25 cellular contexts compared by ENCODE assay signal in the genomic region with DNA sequence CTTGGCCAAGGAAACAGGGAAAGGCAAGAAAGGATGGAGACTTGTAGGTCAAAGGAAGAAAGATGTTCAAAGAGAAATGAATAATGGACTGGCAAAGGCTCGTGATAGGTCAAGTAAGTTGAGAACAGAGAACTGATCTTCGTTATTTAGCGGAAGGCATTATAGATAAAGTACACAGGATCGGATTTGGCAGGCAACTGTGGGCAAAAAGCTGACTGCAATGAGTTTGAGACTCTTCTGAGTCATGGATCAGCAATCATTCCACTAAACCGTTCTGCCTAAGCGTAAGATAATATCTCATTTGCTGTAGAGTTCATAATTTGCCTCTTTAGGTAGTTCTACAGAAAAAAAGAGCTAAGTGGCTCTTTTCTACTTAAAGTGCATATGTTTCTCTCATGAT. TPM values are rescaled to one million over a fixed set of nuclear protein-coding genes. Genes with fewer than 3 reads are reported as not detected.
DNase-seq lines count a peak whose midpoint lies in the region; FAIRE-seq and TF ChIP-seq lines count a peak whose summit lies in the region.
"Had no signal": no experiment of that assay in that cellular context is flagged by ENCODE, and none has a peak within 500 bp of the region (broad histone marks: within the 10 kb centered on the region; RNA-seq: fewer than 3 reads in every experiment).

No MANE protein-coding gene starts in this region.

- no peaks in the 10 kb centered on the region for H4K20me1 ChIP-seq in SK-N-SH (ENCODE audit: insufficient read depth)
- H4K20me1 ChIP-seq in H1 (replicated peaks in 1 of 2; ENCODE audit: control insufficient read depth in 1 of 2, insufficient read depth in 2 of 2, low read length in 2 of 2) = no peaks in the 10 kb centered on the region
- H4K20me1 ChIP-seq: BLaER1 treated with 17β-estradiol and CSF1 and Interleukin-3, amounts not matched to agents 10 nM and 100 nM had no signal

- DNase-seq in NCI-H524 (lab: John Stamatoyannopoulos, UW) = peak; percentile 2 to 4
- DNase-seq in NCI-H524 treated with DMSO at 0.1 percent for 48 hours (lab: John Stamatoyannopoulos, UW) = no peak
- no peak for DNase-seq in SK-N-SH
- DNase-seq in H1 (ENCODE audit: low read depth in 1 of 2, low spot score in 2 of 2) = no peak
- no peak for DNase-seq in GM10266 (ENCODE audit: extremely low spot score)
- no peak for DNase-seq in activated CD8-positive, alpha-beta memory T cell treated with anti-CD3 and anti-CD28 coated beads for 24 hours
- no peak for DNase-seq in RKO (ENCODE audit: low spot score)
- DNase-seq: 8988T; ACHN; AML-193; BE2C; Calu3; CD4-positive, alpha-beta memory T cell; COR-L47; DMS53; DMS79 treated with DMSO at 0.1 percent for 48 hours; GF-D8; GOT3; H7; HCEC 1CT had no signal

- H3K9me3 ChIP-seq in SK-N-SH (no peaks in the 10 kb centered on the region), H1 (ENCODE audit: insufficient read depth in 2 of 2, low read depth in 1 of 2, low read length in 1 of 2) (no peaks in the 10 kb centered on the region)
- H3K9me3 ChIP-seq: A549; BE2C; BLaER1 treated with 17β-estradiol and CSF1 and Interleukin-3, amounts not matched to agents 10 nM and 100 nM had no signal

- H2BK5ac ChIP-seq in H1 (ENCODE audit: low read depth, low read length) = no peak overlapping the region

- H3K4me3 ChIP-seq in SK-N-SH (ENCODE audit: low read depth in 2 of 2, low read length in 1 of 2) (peak overlapping the region in 1 of 2 experiments; percentile 13; a peak in 1 of 4 replicates), H1 (ENCODE audit: extremely low read depth in 1 of 4, insufficient read depth in 2 of 4, low read depth in 3 of 4, low read length in 4 of 4) (no peak overlapping the region)
- H3K4me3 ChIP-seq: A549; BLaER1 treated with 17β-estradiol and CSF1 and Interleukin-3, amounts not matched to agents 10 nM and 100 nM had no signal

- TF ChIP-seq POLR2A in H1 (IDR thresholded peaks at IDR 0.05; ENCODE audit: control extremely low read depth in 1 of 2, low read depth in 2 of 2, low read length in 2 of 2) = no peak

- TF ChIP-seq RAD21 in SK-N-SH (IDR thresholded peaks at IDR 0.05; ENCODE audit: low read length) = no peak
- no peak for TF ChIP-seq RAD21 in H1 (IDR thresholded peaks at IDR 0.05 in 1 of 2, conservative IDR thresholded peaks at IDR 0.05 in 1 of 2; ENCODE audit: low read depth in 2 of 2, low read length in 2 of 2)

- H2BK12ac ChIP-seq in H1 (ENCODE audit: low read depth, low read length) = no peak overlapping the region

- H3K23me2 ChIP-seq in H1 (ENCODE audit: low read depth, low read length) = no peaks in the 10 kb centered on the region

- no peak overlapping the region for H3K56ac ChIP-seq in H1 (replicated peaks; ENCODE audit: insufficient read length, low read depth, low read length)

- H3K14ac ChIP-seq in H1 (ENCODE audit: insufficient read length) = no peak overlapping the region

- H2AFZ ChIP-seq in SK-N-SH (ENCODE audit: low read depth) (no peak overlapping the region), H1 (ENCODE audit: low read length) (0 out of 2 replicates have a peak overlapping the region, but pooled peaks have one; percentile 58)

- no peak overlapping the region for H4K8ac ChIP-seq in H1 (ENCODE audit: extremely low read depth, insufficient read depth, low read length)

- H3K27ac ChIP-seq in SK-N-SH (ENCODE audit: low read depth in 2 of 2, low read length in 1 of 2) (no peak overlapping the region), H1 (ENCODE audit: low read depth, low read length) (no peak overlapping the region)
- H3K27ac ChIP-seq: A549; BLaER1 treated with 17β-estradiol and CSF1 and Interleukin-3, amounts not matched to agents 10 nM and 100 nM had no signal

- POLR2A ChIA-PET in SK-N-SH (lab: Yijun Ruan, JAX) (no interaction called here), H1 (lab: Charles Lee; ENCODE audit: partially characterized antibody) (no interaction called here)

- H2BK15ac ChIP-seq in H1 (ENCODE audit: low read length) = no peak overlapping the region

- FAIRE-seq in H1 (lab: Jason Lieb, UNC) = no peak
- FAIRE-seq: A549, GM12892 had no signal

- WGBS in SK-N-SH (ENCODE audit: low lambda C conversion rate) = 4% methylated on average over 6 of the region's 6 CpGs
- WGBS in H1 (ENCODE audit: extremely low coverage in 1 of 2, insufficient coverage in 1 of 2, insufficient read length in 1 of 2, insufficient replicate concordance in 2 of 2, low coverage in 1 of 2, low lambda C conversion rate in 2 of 2, missing lambda C conversion rate in 1 of 2), 2 experiments = 96% methylated on average over 6 of the region's 6 CpGs; no CpG with 5 or more reads in 1 of the 2 experiments

- H2AK5ac ChIP-seq in H1 (ENCODE audit: low read depth, low read length) = no peak overlapping the region

- H3F3A ChIP-seq in SK-N-SH (replicated peaks; ENCODE audit: insufficient read depth) = no peaks in the 10 kb centered on the region

- H3K79me1 ChIP-seq in H1 (ENCODE audit: low read depth, low read length) = no peaks in the 10 kb centered on the region

- H3K79me2 ChIP-seq in SK-N-SH (ENCODE audit: insufficient read depth) (no peaks in the 10 kb centered on the region), H1 (ENCODE audit: control insufficient read depth in 1 of 2, insufficient read depth in 2 of 2, low read length in 2 of 2) (no peaks in the 10 kb centered on the region)

- H3K4ac ChIP-seq in H1 (replicated peaks; ENCODE audit: insufficient read length, low read depth, low read length) = no peak overlapping the region

- TF ChIP-seq CTCF in SK-N-SH (IDR thresholded peaks at IDR 0.05) = no peak
- TF ChIP-seq CTCF in H1 (IDR thresholded peaks at IDR 0.05; ENCODE audit: control extremely low read depth in 1 of 3, insufficient read depth in 1 of 3, low read depth in 1 of 3, low read length in 3 of 3) = no peak
- TF ChIP-seq CTCF in GM10266 (IDR thresholded peaks at IDR 0.05; ENCODE audit: control insufficient read depth, insufficient read depth, low read depth, missing control alignments) = no peak

- CTCF ChIA-PET in SK-N-SH (lab: Yijun Ruan, JAX) = no interaction called here
- CTCF ChIA-PET in H1 (lab: Charles Lee; ENCODE audit: partially characterized antibody) = interaction anchor here (1.0 kb wide), 1 partner anchor 155 kb away, joined by 3 read pairs; no protein-coding TSS in a partner anchor

- H3K9ac ChIP-seq in SK-N-SH (no peak overlapping the region), H1 (replicated peaks in 1 of 4; ENCODE audit: extremely low read depth in 1 of 4, low read depth in 3 of 4, low read length in 3 of 4) (no peak overlapping the region)
- H3K9ac ChIP-seq: BLaER1 treated with 17β-estradiol and CSF1 and Interleukin-3, amounts not matched to agents 10 nM and 100 nM had no signal

- no peaks in the 10 kb centered on the region for H3K9me2 ChIP-seq in SK-N-SH

- no peak overlapping the region for H2BK20ac ChIP-seq in H1 (ENCODE audit: low read length)

- H3K23ac ChIP-seq in H1 (ENCODE audit: insufficient read length) = no peak overlapping the region

- no peaks in the 10 kb centered on the region for H3K36me3 ChIP-seq in SK-N-SH (replicated peaks in 1 of 2; ENCODE audit: control insufficient read depth in 1 of 2, insufficient read depth in 2 of 2, low read length in 1 of 2)
- no peaks in the 10 kb centered on the region for H3K36me3 ChIP-seq in H1 (ENCODE audit: control insufficient read depth in 2 of 4, insufficient read depth in 4 of 4, low read length in 3 of 4)
- H3K36me3 ChIP-seq: BE2C; BLaER1 treated with 17β-estradiol and CSF1 and Interleukin-3, amounts not matched to agents 10 nM and 100 nM had no signal

- no peak overlapping the region for H4K5ac ChIP-seq in H1 (ENCODE audit: insufficient read length, low read depth, low read length)

- H4K91ac ChIP-seq in H1 (replicated peaks; ENCODE audit: insufficient read length, low read length) = no peak overlapping the region

- H3K4me2 ChIP-seq in SK-N-SH (0 out of 2 replicates have a peak overlapping the region, but pooled peaks have one; percentile 29), H1 (ENCODE audit: insufficient read depth in 1 of 2, low read depth in 2 of 2, low read length in 2 of 2) (no peak overlapping the region)
- H3K4me2 ChIP-seq: A549; BLaER1 treated with 17β-estradiol and CSF1 and Interleukin-3, amounts not matched to agents 10 nM and 100 nM had no signal

- no peak overlapping the region for H2BK120ac ChIP-seq in H1 (replicated peaks; ENCODE audit: low read depth, low read length)

- no peaks in the 10 kb centered on the region for H3K4me1 ChIP-seq in SK-N-SH (ENCODE audit: control insufficient read depth in 1 of 2, insufficient read depth in 2 of 2, low read depth in 1 of 2, low read length in 1 of 2)
- no peaks in the 10 kb centered on the region for H3K4me1 ChIP-seq in H1 (replicated peaks in 1 of 4; ENCODE audit: control insufficient read depth in 3 of 4, insufficient read depth in 4 of 4, low read length in 3 of 4)
- H3K4me1 ChIP-seq: A549; BE2C; BLaER1 treated with 17β-estradiol and CSF1 and Interleukin-3, amounts not matched to agents 10 nM and 100 nM had no signal

- TF ChIP-seq EP300 in SK-N-SH (IDR thresholded peaks at IDR 0.05; ENCODE audit: borderline replicate concordance in 1 of 2, low read depth in 1 of 2, low read length in 1 of 2) (peak in 1 of 2 experiments; percentile 21; a peak in 1 of 4 replicates), H1 (IDR thresholded peaks at IDR 0.05; ENCODE audit: borderline replicate concordance in 1 of 2, low read depth in 2 of 2, low read length in 2 of 2) (no peak)

- H3K18ac ChIP-seq in H1 (ENCODE audit: extremely low read depth, low read length) = no peak overlapping the region

- H3K27me3 ChIP-seq in SK-N-SH (ENCODE audit: insufficient read depth) (peaks cover 6% of the 10 kb centered on the region; the same call in 1 of the 2 replicates), H1 (replicated peaks in 1 of 4; ENCODE audit: control insufficient read depth in 3 of 4, extremely low read depth in 1 of 4, insufficient read depth in 3 of 4, low read length in 3 of 4) (no peaks in the 10 kb centered on the region)
- H3K27me3 ChIP-seq: BE2C; BLaER1 treated with 17β-estradiol and CSF1 and Interleukin-3, amounts not matched to agents 10 nM and 100 nM had no signal

RNA-seq across cellular contexts. Expression of gene KRTAP21-3, which starts 34.1 kb away (rescaled TPM):
- polyA plus RNA-seq in SK-N-SH (2012; rRNA removed) (not detected in 2 replicates), H1 (2011; rRNA removed) (not detected in 2 replicates)
- polyA plus RNA-seq in SK-N-SH (2012; cell fraction: cytosol; rRNA removed) = not detected in 2 replicates
- polyA plus RNA-seq in SK-N-SH (2012; cell fraction: nucleus; rRNA removed) = not detected in 2 replicates
- total RNA-seq in H1 (2021; fragmentation: NEBNext Ultra II Directional; extraction: Animal tissue kit (Norgen Biotek cat#: 25700)) = not detected in 2 replicates
- not detected for polyA plus RNA-seq in H1 (2011; cell fraction: cytosol; rRNA removed)
- polyA plus RNA-seq in H1 (2011; cell fraction: nucleus; rRNA removed) = not detected
- polyA plus RNA-seq in H1 (2012, experiment 1 of 2) = not detected in 4 replicates
- not detected for polyA plus RNA-seq in H1 (2012, experiment 2 of 2)
- polyA plus RNA-seq in H1 (2013, experiment 1 of 2) = not detected
- polyA plus RNA-seq in H1 (2013, experiment 2 of 2) = not detected
- polyA minus RNA-seq in H1 (2011; rRNA and poly(A)+ RNA removed) = not detected in 2 replicates
- not detected for polyA minus RNA-seq in H1 (2011; cell fraction: cytosol; rRNA and poly(A)+ RNA removed)
- not detected for polyA minus RNA-seq in H1 (2011; cell fraction: nucleus; rRNA and poly(A)+ RNA removed)
- total RNA-seq: Calu3; CD4-positive, alpha-beta memory T cell; Daoy; G401; H7 had no signal
- polyA plus RNA-seq: A549; CD4-positive, alpha-beta memory T cell had no signal

RNA-seq across cellular contexts. Expression of gene KRTAP20-3, which starts 41.8 kb away (rescaled TPM):
- not detected in 2 replicates for polyA plus RNA-seq in SK-N-SH (2012; rRNA removed)
- not detected in 2 replicates for polyA plus RNA-seq in SK-N-SH (2012; cell fraction: cytosol; rRNA removed)
- not detected in 2 replicates for polyA plus RNA-seq in SK-N-SH (2012; cell fraction: nucleus; rRNA removed)
- not detected in 2 replicates for total RNA-seq in H1 (2021; fragmentation: NEBNext Ultra II Directional; extraction: Animal tissue kit (Norgen Biotek cat#: 25700))
- not detected in 2 replicates for polyA plus RNA-seq in H1 (2011; rRNA removed)
- polyA plus RNA-seq in H1 (2011; cell fraction: cytosol; rRNA removed) = not detected
- polyA plus RNA-seq in H1 (2011; cell fraction: nucleus; rRNA removed) = not detected
- not detected in 4 replicates for polyA plus RNA-seq in H1 (2012, experiment 1 of 2)
- polyA plus RNA-seq in H1 (2012, experiment 2 of 2) = not detected
- polyA plus RNA-seq in H1 (2013, experiment 1 of 2) = not detected
- not detected for polyA plus RNA-seq in H1 (2013, experiment 2 of 2)
- polyA minus RNA-seq in H1 (2011; rRNA and poly(A)+ RNA removed) = not detected in 2 replicates
- not detected for polyA minus RNA-seq in H1 (2011; cell fraction: cytosol; rRNA and poly(A)+ RNA removed)
- polyA minus RNA-seq in H1 (2011; cell fraction: nucleus; rRNA and poly(A)+ RNA removed) = not detected
- total RNA-seq: Calu3; CD4-positive, alpha-beta memory T cell; Daoy; G401; H7 had no signal
- polyA plus RNA-seq: A549; CD4-positive, alpha-beta memory T cell had no signal

RNA-seq across cellular contexts. Expression of gene KRTAP20-2, which starts 49.5 kb away (rescaled TPM):
- not detected in 2 replicates for polyA plus RNA-seq in SK-N-SH (2012; rRNA removed)
- not detected in 2 replicates for polyA plus RNA-seq in SK-N-SH (2012; cell fraction: cytosol; rRNA removed)
- not detected in 2 replicates for polyA plus RNA-seq in SK-N-SH (2012; cell fraction: nucleus; rRNA removed)
- total RNA-seq in H1 (2021; fragmentation: NEBNext Ultra II Directional; extraction: Animal tissue kit (Norgen Biotek cat#: 25700)) = not detected in 2 replicates
- polyA plus RNA-seq in H1 (2011; rRNA removed) = not detected in 2 replicates
- not detected for polyA plus RNA-seq in H1 (2011; cell fraction: cytosol; rRNA removed)
- not detected for polyA plus RNA-seq in H1 (2011; cell fraction: nucleus; rRNA removed)
- not detected in 4 replicates for polyA plus RNA-seq in H1 (2012, experiment 1 of 2)
- not detected for polyA plus RNA-seq in H1 (2012, experiment 2 of 2)
- polyA plus RNA-seq in H1 (2013, experiment 1 of 2) = not detected
- polyA plus RNA-seq in H1 (2013, experiment 2 of 2) = not detected
- polyA minus RNA-seq in H1 (2011; rRNA and poly(A)+ RNA removed) = not detected in 2 replicates
- not detected for polyA minus RNA-seq in H1 (2011; cell fraction: cytosol; rRNA and poly(A)+ RNA removed)
- polyA minus RNA-seq in H1 (2011; cell fraction: nucleus; rRNA and poly(A)+ RNA removed) = not detected
- total RNA-seq: Calu3; CD4-positive, alpha-beta memory T cell; Daoy; G401; H7 had no signal
- polyA plus RNA-seq: A549; CD4-positive, alpha-beta memory T cell had no signal

Comparison
In these comparisons a context has a peak if more than half of its experiments do, and no peak if none do; other contexts are left out.
1. DNase-seq: peak in NCI-H524 (2 of 2); none in NCI-H524 treated with DMSO at 0.1 percent for 48 hours (single experiment), SK-N-SH (single experiment), H1 (0 of 2), GM10266 (single experiment), activated CD8-positive, alpha-beta memory T cell treated with anti-CD3 and anti-CD28 coated beads for 24 hours (single experiment) and RKO (single experiment).